Comparison of ENCODE assay signal across 8 cellular contexts in the genomic region with DNA sequence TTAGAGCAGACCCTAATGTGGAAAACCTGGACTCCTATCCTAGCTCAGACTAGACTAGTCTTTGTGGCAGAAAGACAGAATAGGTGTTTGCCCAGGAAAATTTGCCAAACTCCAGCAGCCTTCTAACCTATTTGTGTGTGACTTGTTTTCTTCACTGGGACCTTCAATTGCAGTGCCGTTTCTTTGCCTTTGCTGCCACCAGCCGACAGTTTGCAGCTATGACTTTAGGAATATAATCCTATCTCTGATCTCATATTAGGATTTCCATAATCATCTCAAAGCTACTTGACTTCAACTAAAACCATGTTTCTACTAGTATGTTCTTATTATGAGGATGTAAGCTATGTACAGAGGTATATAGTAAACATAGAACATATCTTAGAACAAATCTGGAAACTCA.
DNase-seq lines count a peak whose midpoint lies in the region; ATAC-seq and TF ChIP-seq lines count a peak whose summit lies in the region.

No MANE protein-coding gene starts in this region.

- H3K27me3 Mint-ChIP-seq in MCF 10A (ENCODE audit: insufficient read depth, unreplicated experiment), result no peaks in the 10 kb centered on the region
- H3K27me3 Mint-ChIP-seq in natural killer cell treated with Interleukin-12 subunit alpha and Interleukin-12 subunit beta and Interleukin-15 and Interleukin-18, amount 100 ng/mL, for 72 hours, result peaks cover 0 to 4% of the 10 kb centered on the region in 2 donors
- H3K27me3 Mint-ChIP-seq in mesothelial cell of epicardium (ENCODE audit: low read depth), result no peaks in the 10 kb centered on the region

- CTCF ChIA-PET in MCF 10A (lab: Yijun Ruan, JAX), result interaction anchor here (0.6 to 3.1 kb wide), 32 partner anchors 8 to 1882 kb away, joined by 3 to 23 read pairs (median 3); partner anchors contain the start of genes ATP7A and COX7B

- H3K27ac Mint-ChIP-seq in MCF 10A (ENCODE audit: low read depth, unreplicated experiment), result no peak overlapping the region
- no peak overlapping the region for H3K27ac Mint-ChIP-seq in natural killer cell treated with Interleukin-12 subunit alpha and Interleukin-12 subunit beta and Interleukin-15 and Interleukin-18, amount 100 ng/mL, for 72 hours
- no peak overlapping the region for H3K27ac Mint-ChIP-seq in mesothelial cell of epicardium

- no TSS peak for BruUV-seq in MCF 10A (replicated peaks; lab: Mats Ljungman, UMichigan)

- H3K36me3 Mint-ChIP-seq in MCF 10A (ENCODE audit: insufficient read depth, unreplicated experiment), result no peaks in the 10 kb centered on the region
- no peaks in the 10 kb centered on the region for H3K36me3 Mint-ChIP-seq in natural killer cell treated with Interleukin-12 subunit alpha and Interleukin-12 subunit beta and Interleukin-15 and Interleukin-18, amount 100 ng/mL, for 72 hours
- peaks cover 7% of the 10 kb centered on the region for H3K36me3 Mint-ChIP-seq in mesothelial cell of epicardium

- POLR2A ChIA-PET in MCF 10A (lab: Yijun Ruan, JAX), result interaction anchor here (1.6 kb wide), 1 partner anchor 119 kb away, joined by 5 read pairs; the partner anchor contains the start of gene ATP7A

- H3K9me3 Mint-ChIP-seq in MCF 10A (ENCODE audit: unreplicated experiment), result no peaks in the 10 kb centered on the region
- no peaks in the 10 kb centered on the region for H3K9me3 Mint-ChIP-seq in natural killer cell treated with Interleukin-12 subunit alpha and Interleukin-12 subunit beta and Interleukin-15 and Interleukin-18, amount 100 ng/mL, for 72 hours
- peaks cover 31% of the 10 kb centered on the region for H3K9me3 Mint-ChIP-seq in mesothelial cell of epicardium

- peak; percentile 60 for TF ChIP-seq CTCF in 22Rv1 (IDR thresholded peaks at IDR 0.05)
- TF ChIP-seq CTCF in MCF 10A (IDR thresholded peaks at IDR 0.05; ENCODE audit: unreplicated experiment), result peak; percentile 64
- no peak for TF ChIP-seq CTCF in mesothelial cell of epicardium (IDR thresholded peaks at IDR 0.05; ENCODE audit: unreplicated experiment)

- H3K4me1 Mint-ChIP-seq in MCF 10A (ENCODE audit: insufficient read depth, unreplicated experiment) (no peaks in the 10 kb centered on the region), mesothelial cell of epicardium (no peaks in the 10 kb centered on the region)
- peaks cover 0 to 3% of the 10 kb centered on the region in 2 donors for H3K4me1 Mint-ChIP-seq in natural killer cell treated with Interleukin-12 subunit alpha and Interleukin-12 subunit beta and Interleukin-15 and Interleukin-18, amount 100 ng/mL, for 72 hours (ENCODE audit: low read depth in 2 of 2)

- H3K27ac ChIP-seq in 22Rv1, result no peak overlapping the region

- DNase-seq in GM03348 (ENCODE audit: low spot score) (peak; percentile 51), NCI-H2227 treated with DMSO at 0.1 percent for 48 hours (lab: John Stamatoyannopoulos, UW) (peak; percentile 40), MCF 10A (ENCODE audit: unreplicated experiment) (peak; percentile 49), myocyte (ENCODE audit: low read depth) (peak; percentile 36), NCI-H187 treated with DMSO at 0.1 percent for 48 hours (lab: John Stamatoyannopoulos, UW) (no peak), mesothelial cell of epicardium (ENCODE audit: low spot score in 2 of 2, unreplicated experiment in 2 of 2) (no peak)
- no peak for DNase-seq in natural killer cell treated with Interleukin-12 subunit alpha and Interleukin-12 subunit beta and Interleukin-15 and Interleukin-18, amount 100 ng/mL, for 72 hours (ENCODE audit: low spot score)

- no peak for ATAC-seq in natural killer cell treated with Interleukin-12 subunit alpha and Interleukin-12 subunit beta and Interleukin-15 and Interleukin-18, amount 100 ng/mL, for 72 hours

- intact Hi-C loops in MCF 10A (cut with micrococcal nuclease), result loop anchor here (1.0 to 5.0 kb wide), 3 partner anchors 1473 to 1750 kb away; no protein-coding TSS in a partner anchor

- H3K4me3 Mint-ChIP-seq in MCF 10A (ENCODE audit: unreplicated experiment), result no peak overlapping the region
- no peak overlapping the region for H3K4me3 Mint-ChIP-seq in natural killer cell treated with Interleukin-12 subunit alpha and Interleukin-12 subunit beta and Interleukin-15 and Interleukin-18, amount 100 ng/mL, for 72 hours
- H3K4me3 Mint-ChIP-seq in mesothelial cell of epicardium, result no peak overlapping the region

Comparison
In these comparisons a context has a peak if more than half of its experiments do, and no peak if none do; other contexts are left out.
1. DNase-seq: peak in GM03348 (single experiment), NCI-H2227 treated with DMSO at 0.1 percent for 48 hours (single experiment), MCF 10A (single experiment) and myocyte (single experiment); none in natural killer cell treated with Interleukin-12 subunit alpha and Interleukin-12 subunit beta and Interleukin-15 and Interleukin-18, amount 100 ng/mL, for 72 hours (single experiment), NCI-H187 treated with DMSO at 0.1 percent for 48 hours (single experiment) and mesothelial cell of epicardium (0 of 2).